ENCODE assay signal across 1 cellular context in the genomic region with DNA sequence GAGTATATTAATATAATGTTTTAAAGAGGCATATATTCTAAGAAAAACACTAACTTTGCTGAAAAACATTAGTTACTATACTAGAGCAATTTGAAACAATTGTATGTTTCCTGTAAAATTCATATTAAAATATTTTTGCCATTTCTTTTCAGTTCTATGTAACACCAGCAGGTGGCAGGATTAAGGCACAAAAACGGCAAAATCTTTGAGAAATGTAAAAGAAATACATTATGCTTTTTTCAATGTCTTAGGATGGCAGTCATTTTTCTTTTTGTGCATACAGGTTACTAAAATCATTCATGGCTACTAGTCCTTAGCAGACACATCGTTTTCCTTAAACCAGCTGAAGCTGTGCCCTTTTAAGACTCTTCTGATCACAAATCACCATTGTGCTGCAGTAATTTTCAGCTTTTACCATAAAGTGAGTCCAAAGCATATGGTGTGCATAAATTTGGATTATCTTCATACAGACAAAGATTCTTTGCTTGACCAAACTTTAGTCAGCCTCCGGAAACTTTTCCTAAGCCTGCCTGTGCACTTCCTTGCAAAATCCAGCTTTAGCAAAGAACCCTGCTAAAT.
TF ChIP-seq lines count a peak whose summit lies in the region.

No MANE protein-coding gene starts in this region.

TF ChIP-seq in SK-N-SH, 30 proteins besides CTCF, POLR2A, EP300 and RAD21:
- TF ChIP-seq, protein P1, sequence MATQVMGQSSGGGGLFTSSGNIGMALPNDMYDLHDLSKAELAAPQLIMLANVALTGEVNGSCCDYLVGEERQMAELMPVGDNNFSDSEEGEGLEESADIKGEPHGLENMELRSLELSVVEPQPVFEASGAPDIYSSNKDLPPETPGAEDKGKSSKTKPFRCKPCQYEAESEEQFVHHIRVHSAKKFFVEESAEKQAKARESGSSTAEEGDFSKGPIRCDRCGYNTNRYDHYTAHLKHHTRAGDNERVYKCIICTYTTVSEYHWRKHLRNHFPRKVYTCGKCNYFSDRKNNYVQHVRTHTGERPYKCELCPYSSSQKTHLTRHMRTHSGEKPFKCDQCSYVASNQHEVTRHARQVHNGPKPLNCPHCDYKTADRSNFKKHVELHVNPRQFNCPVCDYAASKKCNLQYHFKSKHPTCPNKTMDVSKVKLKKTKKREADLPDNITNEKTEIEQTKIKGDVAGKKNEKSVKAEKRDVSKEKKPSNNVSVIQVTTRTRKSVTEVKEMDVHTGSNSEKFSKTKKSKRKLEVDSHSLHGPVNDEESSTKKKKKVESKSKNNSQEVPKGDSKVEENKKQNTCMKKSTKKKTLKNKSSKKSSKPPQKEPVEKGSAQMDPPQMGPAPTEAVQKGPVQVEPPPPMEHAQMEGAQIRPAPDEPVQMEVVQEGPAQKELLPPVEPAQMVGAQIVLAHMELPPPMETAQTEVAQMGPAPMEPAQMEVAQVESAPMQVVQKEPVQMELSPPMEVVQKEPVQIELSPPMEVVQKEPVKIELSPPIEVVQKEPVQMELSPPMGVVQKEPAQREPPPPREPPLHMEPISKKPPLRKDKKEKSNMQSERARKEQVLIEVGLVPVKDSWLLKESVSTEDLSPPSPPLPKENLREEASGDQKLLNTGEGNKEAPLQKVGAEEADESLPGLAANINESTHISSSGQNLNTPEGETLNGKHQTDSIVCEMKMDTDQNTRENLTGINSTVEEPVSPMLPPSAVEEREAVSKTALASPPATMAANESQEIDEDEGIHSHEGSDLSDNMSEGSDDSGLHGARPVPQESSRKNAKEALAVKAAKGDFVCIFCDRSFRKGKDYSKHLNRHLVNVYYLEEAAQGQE (IDR thresholded peaks at IDR 0.05; ENCODE audit: low read depth, low read length) = no peak
- peak; percentile 44 for TF ChIP-seq SMC3 (IDR thresholded peaks at IDR 0.05; ENCODE audit: low read depth, low read length)
